ENCODE assay signal across 24 cellular contexts in the genomic region with DNA sequence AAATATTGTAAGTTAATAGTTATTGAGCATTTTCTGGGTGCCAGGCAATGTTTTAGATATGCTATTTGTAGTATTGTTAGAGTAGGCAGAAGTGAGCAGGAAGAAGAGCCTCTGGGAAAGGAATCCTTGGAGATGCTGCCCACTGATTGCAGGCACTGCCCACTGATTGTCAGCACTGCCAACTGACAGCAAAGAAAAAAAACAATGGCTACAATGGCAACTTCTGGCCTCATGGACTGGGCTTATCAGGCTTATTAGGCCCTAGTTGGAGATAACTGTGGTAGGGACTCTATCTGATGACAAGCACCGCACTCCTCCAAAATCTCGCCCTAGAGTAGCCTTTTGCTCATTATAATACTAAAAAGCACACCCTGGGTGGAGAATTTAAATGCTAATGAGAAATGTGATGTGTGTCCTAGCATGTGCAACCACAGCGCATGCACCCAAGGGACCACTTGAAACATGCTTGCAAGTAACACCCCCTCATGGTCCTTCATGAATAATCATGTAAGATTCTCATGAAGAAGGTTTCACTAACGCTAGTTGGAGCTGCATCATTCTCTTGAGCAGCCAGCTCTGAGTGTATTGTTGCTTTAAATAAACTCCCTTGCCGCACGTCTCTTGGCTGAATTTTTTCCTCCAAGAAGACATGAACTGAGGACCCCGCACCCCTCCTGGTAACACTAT.
DNase-seq lines count a peak whose midpoint lies in the region; ATAC-seq, FAIRE-seq and TF ChIP-seq lines count a peak whose summit lies in the region.
"Had no signal": no experiment of that assay in that cellular context is flagged by ENCODE, and none has a peak within 500 bp of the region (broad histone marks: within the 10 kb centered on the region; RNA-seq: fewer than 3 reads in every experiment).

No MANE protein-coding gene starts in this region.

- H2AFZ ChIP-seq in K562 (ENCODE audit: low read depth, low read length), result peak overlapping the region; percentile 97

- POLR2A ChIA-PET in K562 (lab: Yijun Ruan, JAX), result no interaction called here

- 14% methylated on average over 7 of the region's 7 CpGs for WGBS in K562 (ENCODE audit: insufficient coverage, low coverage, missing lambda C conversion rate)
- WGBS in testis, 2 donors, result 80 to 89% methylated on average over 7 of the region's 7 CpGs

- no peak for TF ChIP-seq POLR2A in K562 (conservative IDR thresholded peaks at IDR 0.05)
- no peak for TF ChIP-seq POLR2A in testis (IDR thresholded peaks at IDR 0.05)

- no peaks in the 10 kb centered on the region for H3K36me3 Mint-ChIP-seq in activated T-cell treated with anti-CD3 and anti-CD28 coated beads, Interleukin-2, amount 50 U/mL, for 24 hours (ENCODE audit: low read depth)
- H3K36me3 Mint-ChIP-seq in HFFc6 (ENCODE audit: low read depth) (no peaks in the 10 kb centered on the region), osteocyte (ENCODE audit: unreplicated experiment) (no peaks in the 10 kb centered on the region)

- peaks cover 5% of the 10 kb centered on the region for H3K4me1 Mint-ChIP-seq in activated T-cell treated with anti-CD3 and anti-CD28 coated beads, Interleukin-2, amount 50 U/mL, for 24 hours (ENCODE audit: low read depth)
- no peaks in the 10 kb centered on the region for H3K4me1 Mint-ChIP-seq in HFFc6 (ENCODE audit: low read depth)
- H3K4me1 Mint-ChIP-seq in osteocyte (ENCODE audit: unreplicated experiment), result no peaks in the 10 kb centered on the region
- H3K4me1 Mint-ChIP-seq: CD4-positive, alpha-beta memory T cell had no signal

- CTCF ChIA-PET in K562 (lab: Yijun Ruan, JAX; ENCODE audit: low intra/inter-chr PET ratio), result no interaction called here

- H3K79me2 ChIP-seq in K562 (ENCODE audit: control insufficient read depth, insufficient read depth, low read length), result no peaks in the 10 kb centered on the region

- H3K36me3 ChIP-seq in K562 (ENCODE audit: control insufficient read depth, insufficient read depth, low read length) (no peaks in the 10 kb centered on the region), testis (ENCODE audit: low read depth, missing control alignments) (no peaks in the 10 kb centered on the region)
- H3K36me3 ChIP-seq: BLaER1 had no signal

- peak overlapping the region; percentile 59 for H3K27ac Mint-ChIP-seq in activated T-cell treated with anti-CD3 and anti-CD28 coated beads, Interleukin-2, amount 50 U/mL, for 24 hours
- H3K27ac Mint-ChIP-seq in HFFc6 (peak overlapping the region; percentile 21; the same call in 1 of the 2 replicates), osteocyte (ENCODE audit: unreplicated experiment) (no peak overlapping the region)
- H3K27ac Mint-ChIP-seq: CD4-positive, alpha-beta memory T cell had no signal

- H3K27ac ChIP-seq in K562 (ENCODE audit: extremely low read depth, low read depth, low read length), result peak overlapping the region; percentile 96
- H3K27ac ChIP-seq in testis, result no peak overlapping the region
- H3K27ac ChIP-seq: BLaER1, SK-N-MC had no signal

- no peaks in the 10 kb centered on the region for H3K9me1 ChIP-seq in K562 (ENCODE audit: control insufficient read depth, insufficient read depth, low read length)

- H4K20me1 ChIP-seq in K562 (replicated peaks; ENCODE audit: control insufficient read depth, insufficient read depth, low read length), result no peaks in the 10 kb centered on the region
- H4K20me1 ChIP-seq: BLaER1 had no signal

- H3K9me3 ChIP-seq in K562 (replicated peaks; ENCODE audit: control insufficient read depth, insufficient read depth, low read depth, low read length) (no peaks in the 10 kb centered on the region; the same call in 1 of the 2 replicates), testis (no peaks in the 10 kb centered on the region)
- H3K9me3 ChIP-seq: BLaER1 had no signal

- in situ Hi-C loops in K562 (cut with MboI), result no loop called here

- H3K9ac ChIP-seq in K562 (ENCODE audit: insufficient read depth in 1 of 2, low read depth in 2 of 2, low read length in 2 of 2), result peak overlapping the region in 1 of 2 experiments; percentile 75; a peak in 2 of 4 replicates
- H3K9ac ChIP-seq: BLaER1 had no signal

- no peak overlapping the region; the same call in 1 of the 2 replicates for H3K4me3 ChIP-seq in K562
- H3K4me3 ChIP-seq in testis, result no peak overlapping the region
- H3K4me3 ChIP-seq: BLaER1, SK-N-MC had no signal

- ATAC-seq in K562 (peak; percentile 82), left colon (no peak)

- intact Hi-C loops in K562 (cut with micrococcal nuclease), result no loop called here
- intact Hi-C loops in testis (cut with DNase I; ENCODE audit: low total_unique reads), result no loop called here
- intact Hi-C loops in left colon (cut with DNase I, micrococcal nuclease), result no loop called here

- no peak for FAIRE-seq in K562 (lab: Jason Lieb, UNC)
- FAIRE-seq: GM12891, GM19239 had no signal

- H3K4me1 ChIP-seq in K562 (replicated peaks in 1 of 2; ENCODE audit: control insufficient read depth in 2 of 2, insufficient read depth in 2 of 2, low read length in 2 of 2) (peaks cover 4 to 18% of the 10 kb centered on the region in 2 experiments; a peak in 4 of 5 replicates), testis (peaks cover 5% of the 10 kb centered on the region)
- H3K4me1 ChIP-seq: BLaER1 had no signal

- TF ChIP-seq CTCF in HFFc6 (IDR thresholded peaks at IDR 0.05), result no peak
- peak; percentile 17 to 59 (median 37); a peak in 4 of 6 replicates for TF ChIP-seq CTCF in K562 (IDR thresholded peaks at IDR 0.05 in 2 of 3, conservative IDR thresholded peaks at IDR 0.05 in 1 of 3; ENCODE audit: insufficient read depth in 2 of 3, low read depth in 1 of 3, low read length in 3 of 3)
- no peak for TF ChIP-seq CTCF in testis (IDR thresholded peaks at IDR 0.05)
- no peak for TF ChIP-seq CTCF in osteocyte (IDR thresholded peaks at IDR 0.05)

- TF ChIP-seq RAD21 in K562 (CRISPR knock-in tag; conservative IDR thresholded peaks at IDR 0.05 in 1 of 2, IDR thresholded peaks at IDR 0.05 in 1 of 2), result peak in 1 of 2 experiments; percentile 25; a peak in 2 of 4 replicates

- no peaks in the 10 kb centered on the region for H3K27me3 Mint-ChIP-seq in activated T-cell treated with anti-CD3 and anti-CD28 coated beads, Interleukin-2, amount 50 U/mL, for 24 hours
- H3K27me3 Mint-ChIP-seq in HFFc6 (ENCODE audit: insufficient read depth) (no peaks in the 10 kb centered on the region), osteocyte (ENCODE audit: unreplicated experiment) (no peaks in the 10 kb centered on the region)
- H3K27me3 Mint-ChIP-seq: CD4-positive, alpha-beta memory T cell had no signal

- no peak for DNase-seq in activated T-cell treated with anti-CD3 and anti-CD28 coated beads, Interleukin-2, amount 50 U/mL, for 24 hours
- no peak for DNase-seq in activated T-cell treated with anti-CD3 and anti-CD28 coated beads, Interleukin-2, amount 50 U/mL, for 1 hour
- DNase-seq in HFFc6 (no peak), K562 (ENCODE audit: extremely low read depth in 1 of 4, low spot score in 3 of 4) (peak; percentile 7 to 55 (median 26)), testis (peak; percentile 58), osteocyte (ENCODE audit: extremely low spot score, unreplicated experiment) (no peak), kidney tubule cell (ENCODE audit: low spot score) (no peak), left colon (no peak)
- DNase-seq: Calu3; CD4-positive, alpha-beta memory T cell; DMS53; EL; GOT3; MM.1S; NCI-H1105; NCI-H2081; NCI-H510A; NCI-H748 treated with DMSO at 0.1 percent for 48 hours; NK-92 treated with Interleukin-12 subunit alpha and Interleukin-12 subunit beta, amount 100 ng/mL, for 24 hours; SHP77 had no signal

- no TSS peak for BruUV-seq in K562 (replicated peaks; lab: Mats Ljungman, UMichigan)

- H3K4me3 Mint-ChIP-seq in activated T-cell treated with anti-CD3 and anti-CD28 coated beads, Interleukin-2, amount 50 U/mL, for 24 hours, result no peak overlapping the region
- no peak overlapping the region for H3K4me3 Mint-ChIP-seq in HFFc6
- no peak overlapping the region for H3K4me3 Mint-ChIP-seq in osteocyte (ENCODE audit: unreplicated experiment)
- H3K4me3 Mint-ChIP-seq: CD4-positive, alpha-beta memory T cell had no signal

- H3K9me3 Mint-ChIP-seq in activated T-cell treated with anti-CD3 and anti-CD28 coated beads, Interleukin-2, amount 50 U/mL, for 24 hours, result no peaks in the 10 kb centered on the region
- H3K9me3 Mint-ChIP-seq in HFFc6, result no peaks in the 10 kb centered on the region
- H3K9me3 Mint-ChIP-seq in osteocyte (ENCODE audit: unreplicated experiment), result no peaks in the 10 kb centered on the region
- H3K9me3 Mint-ChIP-seq: CD4-positive, alpha-beta memory T cell had no signal

- peak overlapping the region; percentile 76 for H3K4me2 ChIP-seq in K562 (ENCODE audit: insufficient read depth, low read length)
- H3K4me2 ChIP-seq: BLaER1 had no signal

- H3K27me3 ChIP-seq in K562 (ENCODE audit: control insufficient read depth in 2 of 2, insufficient read depth in 2 of 2, low read length in 2 of 2) (no peaks in the 10 kb centered on the region), testis (no peaks in the 10 kb centered on the region)
- H3K27me3 ChIP-seq: BLaER1 had no signal

- TF ChIP-seq EP300 in K562 (IDR thresholded peaks at IDR 0.05; ENCODE audit: low read length), result no peak

TF ChIP-seq in K562, 482 proteins besides CTCF, POLR2A, EP300 and RAD21 (continues in another document):
- no peak for TF ChIP-seq ZNF212 (CRISPR knock-in tag; IDR thresholded peaks at IDR 0.05)
- no peak for TF ChIP-seq SRSF9 (IDR thresholded peaks at IDR 0.05; ENCODE audit: borderline replicate concordance, low read depth, low read length)
- peak; percentile 47 for TF ChIP-seq MYC (IDR thresholded peaks at IDR 0.05; ENCODE audit: low read depth, low read length)
- no peak for TF ChIP-seq MYC (CRISPR knock-in tag; IDR thresholded peaks at IDR 0.05; ENCODE audit: borderline replicate concordance, low read depth)
- TF ChIP-seq, protein P1, sequence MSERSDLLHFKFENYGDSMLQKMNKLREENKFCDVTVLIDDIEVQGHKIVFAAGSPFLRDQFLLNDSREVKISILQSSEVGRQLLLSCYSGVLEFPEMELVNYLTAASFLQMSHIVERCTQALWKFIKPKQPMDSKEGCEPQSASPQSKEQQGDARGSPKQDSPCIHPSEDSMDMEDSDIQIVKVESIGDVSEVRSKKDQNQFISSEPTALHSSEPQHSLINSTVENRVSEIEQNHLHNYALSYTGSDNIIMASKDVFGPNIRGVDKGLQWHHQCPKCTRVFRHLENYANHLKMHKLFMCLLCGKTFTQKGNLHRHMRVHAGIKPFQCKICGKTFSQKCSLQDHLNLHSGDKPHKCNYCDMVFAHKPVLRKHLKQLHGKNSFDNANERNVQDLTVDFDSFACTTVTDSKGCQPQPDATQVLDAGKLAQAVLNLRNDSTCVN (CRISPR knock-in tag; IDR thresholded peaks at IDR 0.05), result no peak
- TF ChIP-seq DACH1 (IDR thresholded peaks at IDR 0.05; ENCODE audit: partially characterized antibody), result peak; percentile 54

Comparison
In these comparisons a context has a peak if more than half of its experiments do, and no peak if none do; other contexts are left out.
1. DNase-seq: peak in K562 (4 of 4) and testis (single experiment); none in activated T-cell treated with anti-CD3 and anti-CD28 coated beads, Interleukin-2, amount 50 U/mL, for 24 hours (single experiment), activated T-cell treated with anti-CD3 and anti-CD28 coated beads, Interleukin-2, amount 50 U/mL, for 1 hour (single experiment), HFFc6 (single experiment), osteocyte (single experiment), kidney tubule cell (single experiment) and left colon (0 of 2).
2. CTCF ChIP-seq: peak in K562 (3 of 3); none in HFFc6 (single experiment), testis (0 of 3) and osteocyte (single experiment).